Comparison of ENCODE assay signal across 1 cellular context in the genomic region with DNA sequence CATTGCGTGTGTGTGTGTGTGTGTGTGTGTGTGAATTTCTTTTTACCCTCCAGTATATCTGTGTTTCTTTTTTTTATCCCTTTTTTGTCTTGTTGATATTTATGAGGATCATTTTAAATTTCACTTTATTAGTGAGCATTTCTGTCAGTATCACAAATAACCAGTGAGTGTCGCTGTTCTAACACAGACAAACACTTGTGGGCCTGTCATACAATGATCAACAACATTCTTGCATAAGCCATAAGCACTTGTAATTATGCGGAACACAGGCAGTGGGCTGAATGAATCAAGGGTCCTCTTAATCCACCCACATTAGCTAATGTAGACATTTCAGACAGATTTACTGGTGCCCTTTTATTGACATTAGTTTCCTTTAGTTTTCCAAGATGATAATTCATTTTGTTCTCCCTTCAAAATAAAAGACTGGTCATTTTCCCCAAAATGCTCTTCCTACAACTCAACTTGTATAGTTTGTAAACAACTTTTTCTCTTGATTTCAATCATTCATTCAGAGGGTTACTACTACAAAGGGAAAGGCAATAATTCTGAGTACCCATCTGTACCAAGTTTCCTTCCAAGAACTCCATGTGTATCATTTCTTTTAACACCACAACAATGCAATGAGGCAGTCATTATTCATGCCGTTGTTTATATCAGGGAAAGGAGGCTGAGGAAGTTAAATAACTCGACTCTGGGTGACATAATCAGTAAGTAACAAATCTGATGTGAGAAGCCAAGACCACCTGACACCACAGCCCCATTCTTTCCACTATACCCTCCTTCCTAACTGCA.
TF ChIP-seq lines count a peak whose summit lies in the region.

No MANE protein-coding gene starts in this region.

TF ChIP-seq in K562, 482 proteins besides CTCF, POLR2A, EP300 and RAD21 (continued from another document):
- TF ChIP-seq, protein P1, sequence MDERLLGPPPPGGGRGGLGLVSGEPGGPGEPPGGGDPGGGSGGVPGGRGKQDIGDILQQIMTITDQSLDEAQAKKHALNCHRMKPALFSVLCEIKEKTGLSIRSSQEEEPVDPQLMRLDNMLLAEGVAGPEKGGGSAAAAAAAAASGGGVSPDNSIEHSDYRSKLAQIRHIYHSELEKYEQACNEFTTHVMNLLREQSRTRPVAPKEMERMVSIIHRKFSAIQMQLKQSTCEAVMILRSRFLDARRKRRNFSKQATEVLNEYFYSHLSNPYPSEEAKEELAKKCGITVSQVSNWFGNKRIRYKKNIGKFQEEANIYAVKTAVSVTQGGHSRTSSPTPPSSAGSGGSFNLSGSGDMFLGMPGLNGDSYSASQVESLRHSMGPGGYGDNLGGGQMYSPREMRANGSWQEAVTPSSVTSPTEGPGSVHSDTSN (CRISPR knock-in tag; IDR thresholded peaks at IDR 0.05; ENCODE audit: low read depth), result no peak
- TF ChIP-seq, protein P1 (tag; conservative IDR thresholded peaks at IDR 0.05; ENCODE audit: low read depth), result peak; percentile 73
- TF ChIP-seq KHSRP (IDR thresholded peaks at IDR 0.05), result no peak
- TF ChIP-seq, protein P2, sequence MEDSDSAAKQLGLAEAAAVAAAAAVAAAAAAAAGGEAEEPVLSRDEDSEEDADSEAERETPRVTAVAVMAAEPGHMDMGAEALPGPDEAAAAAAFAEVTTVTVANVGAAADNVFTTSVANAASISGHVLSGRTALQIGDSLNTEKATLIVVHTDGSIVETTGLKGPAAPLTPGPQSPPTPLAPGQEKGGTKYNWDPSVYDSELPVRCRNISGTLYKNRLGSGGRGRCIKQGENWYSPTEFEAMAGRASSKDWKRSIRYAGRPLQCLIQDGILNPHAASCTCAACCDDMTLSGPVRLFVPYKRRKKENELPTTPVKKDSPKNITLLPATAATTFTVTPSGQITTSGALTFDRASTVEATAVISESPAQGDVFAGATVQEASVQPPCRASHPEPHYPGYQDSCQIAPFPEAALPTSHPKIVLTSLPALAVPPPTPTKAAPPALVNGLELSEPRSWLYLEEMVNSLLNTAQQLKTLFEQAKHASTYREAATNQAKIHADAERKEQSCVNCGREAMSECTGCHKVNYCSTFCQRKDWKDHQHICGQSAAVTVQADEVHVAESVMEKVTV (CRISPR knock-in tag; IDR thresholded peaks at IDR 0.05), result 0 out of 2 replicates have a peak, but pooled peaks have one; percentile 13
- peak; percentile 62 for TF ChIP-seq CEBPB (tag; IDR thresholded peaks at IDR 0.05)
